17 cellular contexts compared by ENCODE assay signal in the genomic region with DNA sequence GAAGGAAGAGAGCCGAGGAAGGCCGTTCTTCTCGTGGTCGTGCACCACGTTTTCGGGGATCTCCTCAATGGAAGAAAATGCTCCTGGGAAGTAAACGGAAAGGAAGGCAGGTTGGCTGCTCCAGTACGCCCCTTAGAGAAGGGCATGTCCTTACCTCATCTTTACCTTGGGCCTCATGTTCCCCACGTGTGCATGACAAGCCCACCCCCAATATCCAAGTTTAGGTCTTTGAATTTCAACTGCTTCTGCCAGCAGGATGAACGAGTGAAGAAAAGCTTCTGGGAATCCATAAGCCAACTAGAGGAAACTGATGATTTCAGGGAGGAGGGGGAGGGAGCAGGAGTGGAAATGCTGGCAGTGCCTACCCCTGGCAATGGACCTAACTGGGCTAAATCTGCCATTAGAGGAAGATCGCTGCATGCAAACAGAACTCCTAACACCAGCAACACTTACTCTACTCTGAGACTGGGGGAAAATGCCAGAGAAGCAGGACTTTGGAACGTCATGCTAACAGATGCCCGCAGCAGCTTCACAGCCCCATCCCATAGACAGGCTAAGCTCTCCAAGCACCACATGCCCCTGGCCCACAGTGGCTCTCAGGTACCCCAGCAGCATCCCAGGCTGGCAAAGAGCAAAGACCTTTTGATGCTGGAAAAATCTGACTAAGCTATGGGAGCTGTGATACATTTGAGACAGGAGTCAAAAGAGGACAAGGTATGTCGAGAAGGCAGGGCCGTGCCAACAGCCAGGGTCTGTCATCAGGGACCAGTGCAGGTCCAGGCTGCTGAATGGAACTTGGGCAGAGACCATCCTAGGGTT.
"Had no signal": no experiment of that assay in that cellular context is flagged by ENCODE, and none has a peak within 500 bp of the region (broad histone marks: within the 10 kb centered on the region; RNA-seq: fewer than 3 reads in every experiment).

No MANE protein-coding gene starts in this region.

- H3K27me3 Mint-ChIP-seq: activated CD4-positive, alpha-beta T cell treated with anti-CD3 and anti-CD28 coated beads, Interleukin-2, amount 10 ng/mL, durations not matched to agents 7 days and 5 days; activated naive CD8-positive, alpha-beta T cell treated with anti-CD3 and anti-CD28 coated beads, Interleukin-2, amount 10 ng/mL, durations not matched to agents 7 days and 5 days had no signal

- H3K4me1 ChIP-seq: sigmoid colon, upper lobe of left lung had no signal

- H3K27ac ChIP-seq: heart left ventricle, sigmoid colon, upper lobe of left lung had no signal

- DNase-seq: activated CD4-positive, alpha-beta T cell treated with anti-CD3 and anti-CD28 coated beads, Interleukin-2, amount 10 ng/mL, durations not matched to agents 7 days and 5 days; activated CD8-positive, alpha-beta T cell treated with anti-CD3 and anti-CD28 coated beads, Interleukin-2, amount 10 ng/mL, durations not matched to agents 7 days and 5 days; activated naive CD4-positive, alpha-beta T cell treated with Interleukin-2 at 50 U/mL for 16 hours; activated naive CD8-positive, alpha-beta T cell treated with anti-CD3 and anti-CD28 coated beads, Interleukin-2, amount 10 ng/mL, durations not matched to agents 7 days and 5 days; activated T-cell treated with anti-CD3 and anti-CD28 coated beads, Interleukin-2, amount 50 U/mL, for 48 hours; amniotic stem cell; cortex of kidney; endodermal cell; heart left ventricle; mesenchymal stem cell; nephron progenitor cell; sigmoid colon; stimulated activated CD4-positive, alpha-beta T cell treated with anti-CD3 and anti-CD28 coated beads, Interleukin-2, amount 100 ng/mL, for 48 hours; stimulated activated CD8-positive, alpha-beta memory T cell treated with anti-CD3 and anti-CD28 coated beads, Interleukin-4, amount 100 ng/mL, for 48 hours; stimulated activated naive CD4-positive, alpha-beta T cell treated with Interleukin-2 at 50 U/mL for 16 hours; upper lobe of left lung had no signal

- H3K4me2 ChIP-seq: smooth muscle cell had no signal

- H3K4me3 ChIP-seq: heart left ventricle, sigmoid colon, smooth muscle cell, upper lobe of left lung had no signal

- H3K4me3 Mint-ChIP-seq: activated CD4-positive, alpha-beta T cell treated with anti-CD3 and anti-CD28 coated beads, Interleukin-2, amount 10 ng/mL, durations not matched to agents 7 days and 5 days; activated CD8-positive, alpha-beta T cell treated with anti-CD3 and anti-CD28 coated beads, Interleukin-2, amount 10 ng/mL, durations not matched to agents 7 days and 5 days; activated naive CD8-positive, alpha-beta T cell treated with anti-CD3 and anti-CD28 coated beads, Interleukin-2, amount 10 ng/mL, durations not matched to agents 7 days and 5 days; endodermal cell; nephron progenitor cell had no signal

- H3K9me3 Mint-ChIP-seq: activated CD4-positive, alpha-beta T cell treated with anti-CD3 and anti-CD28 coated beads, Interleukin-2, amount 10 ng/mL, durations not matched to agents 7 days and 5 days; activated naive CD8-positive, alpha-beta T cell treated with anti-CD3 and anti-CD28 coated beads, Interleukin-2, amount 10 ng/mL, durations not matched to agents 7 days and 5 days; endodermal cell; nephron progenitor cell had no signal

- H3K36me3 Mint-ChIP-seq: activated naive CD8-positive, alpha-beta T cell treated with anti-CD3 and anti-CD28 coated beads, Interleukin-2, amount 10 ng/mL, durations not matched to agents 7 days and 5 days had no signal

- ATAC-seq: activated CD8-positive, alpha-beta T cell treated with anti-CD3 and anti-CD28 coated beads, Interleukin-2, amount 10 ng/mL, durations not matched to agents 7 days and 5 days; heart left ventricle had no signal

- H3K27me3 ChIP-seq: heart left ventricle, sigmoid colon, upper lobe of left lung had no signal

- H3K27ac Mint-ChIP-seq: activated CD8-positive, alpha-beta T cell treated with anti-CD3 and anti-CD28 coated beads, Interleukin-2, amount 10 ng/mL, durations not matched to agents 7 days and 5 days; activated naive CD8-positive, alpha-beta T cell treated with anti-CD3 and anti-CD28 coated beads, Interleukin-2, amount 10 ng/mL, durations not matched to agents 7 days and 5 days; endodermal cell; nephron progenitor cell had no signal

- H3K9me3 ChIP-seq: heart left ventricle, sigmoid colon, upper lobe of left lung had no signal

- H3K4me1 Mint-ChIP-seq: activated CD4-positive, alpha-beta T cell treated with anti-CD3 and anti-CD28 coated beads, Interleukin-2, amount 10 ng/mL, durations not matched to agents 7 days and 5 days; activated naive CD8-positive, alpha-beta T cell treated with anti-CD3 and anti-CD28 coated beads, Interleukin-2, amount 10 ng/mL, durations not matched to agents 7 days and 5 days; endodermal cell had no signal
